In the genomic region with DNA sequence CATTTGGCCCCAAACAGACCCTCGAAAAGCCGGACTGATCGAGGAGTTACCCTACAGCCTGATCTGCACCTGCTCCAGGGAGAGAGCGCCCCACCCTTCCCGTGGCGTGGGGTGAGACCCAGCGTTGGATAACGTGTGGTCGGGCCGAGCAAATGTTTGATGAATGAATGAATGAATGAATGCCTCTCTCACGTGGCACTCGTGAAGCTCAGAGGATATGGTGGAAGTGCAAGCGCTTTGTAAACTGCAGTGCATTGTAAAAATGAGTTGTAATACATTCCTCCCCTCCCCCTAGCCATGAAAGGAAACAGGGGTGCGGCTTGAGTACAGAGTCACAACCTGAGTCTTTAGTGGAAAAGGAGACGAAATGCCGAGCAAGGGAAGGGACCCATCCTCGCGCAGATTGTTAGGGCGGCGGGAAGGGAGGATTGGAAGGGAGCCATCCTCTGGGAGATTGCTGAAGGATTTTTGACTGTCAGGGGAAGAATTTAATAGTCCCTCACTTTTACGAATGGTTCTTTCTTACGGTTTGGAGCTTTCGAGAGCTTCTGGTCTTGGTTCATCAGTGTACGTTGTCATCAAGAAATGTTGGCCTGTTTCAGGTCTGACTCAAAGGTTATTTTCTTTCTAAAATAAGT, we compare ENCODE assay signal across 8 cellular contexts. TPM values are rescaled to one million over a fixed set of nuclear protein-coding genes. Genes with fewer than 3 reads are reported as not detected.
DNase-seq lines count a peak whose midpoint lies in the region; ATAC-seq, FAIRE-seq and TF ChIP-seq lines count a peak whose summit lies in the region.

No MANE protein-coding gene starts in this region.

- H3K27me3 ChIP-seq in A673 (replicated peaks; ENCODE audit: insufficient read depth, low read depth, low read length, poor library complexity): no peaks in the 10 kb centered on the region
- no peaks in the 10 kb centered on the region for H3K27me3 ChIP-seq in rectal smooth muscle tissue (ENCODE audit: control insufficient read depth, insufficient read depth, low read length)

- DNase-seq in A673 (ENCODE audit: low spot score) (peak; percentile 60), GM12891 (ENCODE audit: insufficient read length, low spot score) (no peak), NCI-H226 (peak; percentile 28), left cardiac atrium (no peak), ecto neural progenitor cell (ENCODE audit: low spot score) (no peak)
- DNase-seq in activated naive CD8-positive, alpha-beta T cell treated with anti-CD3 and anti-CD28 coated beads for 36 hours: no peak

- peak overlapping the region; percentile 98 for H3K4me3 Mint-ChIP-seq in activated naive CD8-positive, alpha-beta T cell treated with anti-CD3 and anti-CD28 coated beads for 36 hours

- H3K4me1 Mint-ChIP-seq in activated naive CD8-positive, alpha-beta T cell treated with anti-CD3 and anti-CD28 coated beads for 36 hours: peaks cover 47% of the 10 kb centered on the region

- peak overlapping the region; percentile 99 for H3K27ac Mint-ChIP-seq in activated naive CD8-positive, alpha-beta T cell treated with anti-CD3 and anti-CD28 coated beads for 36 hours

- H3K9ac ChIP-seq in rectal smooth muscle tissue (ENCODE audit: low read length): peak overlapping the region; percentile 94

- peak; percentile 34 for ATAC-seq in HG02852 (IDR thresholded peaks at IDR 0.05; ENCODE audit: unreplicated experiment)
- ATAC-seq in left cardiac atrium: peak; percentile 12 to 39

- H3K27me3 Mint-ChIP-seq in activated naive CD8-positive, alpha-beta T cell treated with anti-CD3 and anti-CD28 coated beads for 36 hours: no peaks in the 10 kb centered on the region

- H3K9me3 ChIP-seq in A673 (ENCODE audit: low read depth, low read length, poor library complexity, severe bottlenecking): no peaks in the 10 kb centered on the region

- H3K27ac ChIP-seq in A673 (ENCODE audit: low read depth, low read length, poor library complexity, severe bottlenecking) (peak overlapping the region; percentile 93), rectal smooth muscle tissue (ENCODE audit: low read depth, low read length) (peak overlapping the region; percentile 94)

- peak; percentile 65; the same call in 1 of the 2 replicates for TF ChIP-seq POLR2A in GM12891 (IDR thresholded peaks at IDR 0.05; ENCODE audit: low read depth, low read length)

- no peaks in the 10 kb centered on the region for H3K9me3 Mint-ChIP-seq in activated naive CD8-positive, alpha-beta T cell treated with anti-CD3 and anti-CD28 coated beads for 36 hours

- H3K4me1 ChIP-seq in A673 (ENCODE audit: insufficient read depth, low read length, poor library complexity, severe bottlenecking) (peaks cover 20% of the 10 kb centered on the region), rectal smooth muscle tissue (ENCODE audit: control insufficient read depth, insufficient read depth, low read length) (peaks cover 10% of the 10 kb centered on the region)

- POLR2A ChIA-PET in A673 (lab: Charles Lee; ENCODE audit: low non-redundant PET): no interaction called here

- no peaks in the 10 kb centered on the region for H3K36me3 ChIP-seq in A673 (ENCODE audit: insufficient read depth, low read length, poor library complexity, severe bottlenecking)
- H3K36me3 ChIP-seq in rectal smooth muscle tissue (ENCODE audit: control insufficient read depth, insufficient read depth, low read length): no peaks in the 10 kb centered on the region

- no peak for TF ChIP-seq CTCF in A673 (conservative IDR thresholded peaks at IDR 0.05; ENCODE audit: low read depth, low read length)

- FAIRE-seq in GM12891 (lab: Jason Lieb, UNC): no peak

- BruUV-seq in A673 (replicated peaks; lab: Mats Ljungman, UMichigan): no TSS peak

- H3K4me3 ChIP-seq in A673 (ENCODE audit: low read depth, low read length, poor library complexity, severe bottlenecking) (peak overlapping the region; percentile 90), rectal smooth muscle tissue (ENCODE audit: low read length) (peak overlapping the region; percentile 100)

- peaks cover 26% of the 10 kb centered on the region for H3K36me3 Mint-ChIP-seq in activated naive CD8-positive, alpha-beta T cell treated with anti-CD3 and anti-CD28 coated beads for 36 hours

- CTCF ChIA-PET in A673 (lab: Charles Lee): no interaction called here

- intact Hi-C loops in A673 (cut with micrococcal nuclease; ENCODE audit: unreplicated experiment): no loop called here
- intact Hi-C loops in left cardiac atrium (cut with DNase I): no loop called here

TF ChIP-seq in GM12891, 5 proteins besides CTCF, POLR2A, EP300 and RAD21:
- no peak for TF ChIP-seq TAF1 (IDR thresholded peaks at IDR 0.05; ENCODE audit: low read depth, low read length)
- TF ChIP-seq POLR2AphosphoS5 (IDR thresholded peaks at IDR 0.05; ENCODE audit: low read depth, low read length): peak; percentile 49; the same call in 1 of the 2 replicates
- TF ChIP-seq POU2F2 (IDR thresholded peaks at IDR 0.05; ENCODE audit: low read depth, low read length): peak; percentile 13; the same call in 1 of the 2 replicates
- TF ChIP-seq PAX5 (IDR thresholded peaks at IDR 0.05; ENCODE audit: insufficient read depth, low read length, severe bottlenecking): no peak
TF ChIP-seq in GM12891: peak in this region for 2.

RNA-seq across cellular contexts. Expression of a gene that starts 0.8 kb away (rescaled TPM):
- total RNA-seq in A673 (2021) (30.7 and 33.5 TPM in 2 replicates), left cardiac atrium (10 to 100 TPM; 39.5 to 45.6 TPM)
- polyA plus RNA-seq in GM12891 (2012; ENCODE audit: low read depth, missing spikeins): 47.7 TPM
- total RNA-seq in activated naive CD8-positive, alpha-beta T cell treated with anti-CD3 and anti-CD28 coated beads for 36 hours: 10 to 100 TPM; 26.2 to 26.9 TPM

Comparison
In these comparisons a context has a peak if more than half of its experiments do, and no peak if none do; other contexts are left out.
1. DNase-seq: peak in A673 (single experiment) and NCI-H226 (single experiment); none in GM12891 (single experiment), activated naive CD8-positive, alpha-beta T cell treated with anti-CD3 and anti-CD28 coated beads for 36 hours (single experiment), left cardiac atrium (single experiment) and ecto neural progenitor cell (single experiment).